In genomic region chr22:22996511-22997261, GRCh38 we compare ENCODE assay signal across 37 cellular contexts.
DNase-seq lines count a peak whose midpoint lies in the region; ATAC-seq, FAIRE-seq and TF ChIP-seq lines count a peak whose summit lies in the region.
"Had no signal": no experiment of that assay in that cellular context is flagged by ENCODE, and none has a peak within 500 bp of the region (broad histone marks: within the 10 kb centered on the region; RNA-seq: fewer than 3 reads in every experiment).

No MANE protein-coding gene starts in this region.

- no peaks in the 10 kb centered on the region for H3K4me1 Mint-ChIP-seq in central memory CD8-positive, alpha-beta T cell
- peaks cover 23 to 24% of the 10 kb centered on the region in 2 donors for H3K4me1 Mint-ChIP-seq in stimulated activated naive B cell treated with anti-CD40 and anti-IgM and Interleukin-4, amounts not matched to agents 10 μg/mL and 1 μg/mL and 100 μg/mL, for 72 hours
- H3K4me1 Mint-ChIP-seq: CD4-positive, alpha-beta memory T cell; CD4-positive, CD25-positive, alpha-beta regulatory T cell; CD8-positive, alpha-beta memory T cell had no signal

- WGBS in K562 (ENCODE audit: insufficient coverage, low coverage, missing lambda C conversion rate) = 3% methylated on average over 2 of the region's 2 CpGs

- TF ChIP-seq POLR2A in K562 (conservative IDR thresholded peaks at IDR 0.05) = no peak

- H3K36me3 ChIP-seq in K562 (ENCODE audit: control insufficient read depth, insufficient read depth, low read length) (no peaks in the 10 kb centered on the region), kidney (ENCODE audit: control insufficient read depth in 1 of 2, insufficient read depth in 2 of 2, low read length in 2 of 2) (no peaks in the 10 kb centered on the region), lower lobe of right lung (no peaks in the 10 kb centered on the region)
- H3K36me3 ChIP-seq: BE2C; BLaER1; BLaER1 treated with 17β-estradiol and CSF1 and Interleukin-3, amounts not matched to agents 10 nM and 100 nM had no signal

- H3K4me3 ChIP-seq in K562 (no peak overlapping the region), kidney (ENCODE audit: low read length in 2 of 2) (no peak overlapping the region), lower lobe of right lung (no peak overlapping the region)
- H3K4me3 ChIP-seq: A549; BLaER1; BLaER1 treated with 17β-estradiol and CSF1 and Interleukin-3, amounts not matched to agents 10 nM and 100 nM had no signal

- no peaks in the 10 kb centered on the region for H3K9me1 ChIP-seq in K562 (ENCODE audit: control insufficient read depth, insufficient read depth, low read length)

- H3K36me3 Mint-ChIP-seq in central memory CD8-positive, alpha-beta T cell (ENCODE audit: insufficient read depth) = no peaks in the 10 kb centered on the region
- peaks cover 28% of the 10 kb centered on the region in 2 donors for H3K36me3 Mint-ChIP-seq in stimulated activated naive B cell treated with anti-CD40 and anti-IgM and Interleukin-4, amounts not matched to agents 10 μg/mL and 1 μg/mL and 100 μg/mL, for 72 hours
- H3K36me3 Mint-ChIP-seq: CD14-positive monocyte; CD8-positive, alpha-beta T cell had no signal

- H3K9ac ChIP-seq in K562 (ENCODE audit: insufficient read depth in 1 of 2, low read depth in 2 of 2, low read length in 2 of 2) = no peak overlapping the region
- H3K9ac ChIP-seq in kidney (ENCODE audit: low read length in 2 of 2) = no peak overlapping the region
- H3K9ac ChIP-seq: BLaER1; BLaER1 treated with 17β-estradiol and CSF1 and Interleukin-3, amounts not matched to agents 10 nM and 100 nM had no signal

- no peaks in the 10 kb centered on the region for H3K4me1 ChIP-seq in K562 (replicated peaks in 1 of 2; ENCODE audit: control insufficient read depth in 2 of 2, insufficient read depth in 2 of 2, low read length in 2 of 2)
- no peaks in the 10 kb centered on the region for H3K4me1 ChIP-seq in kidney (ENCODE audit: control insufficient read depth in 1 of 2, insufficient read depth in 1 of 2, low read depth in 1 of 2, low read length in 2 of 2)
- no peaks in the 10 kb centered on the region for H3K4me1 ChIP-seq in lower lobe of right lung
- H3K4me1 ChIP-seq: A549, BE2C, BLaER1, Caco-2 had no signal

- POLR2A ChIA-PET in K562 (lab: Yijun Ruan, JAX) = interaction anchor here (2.1 kb wide), 1 partner anchor 11 kb away, joined by 7 read pairs; no protein-coding TSS in a partner anchor

- H2AFZ ChIP-seq in K562 (ENCODE audit: low read depth, low read length) = no peak overlapping the region

- no peaks in the 10 kb centered on the region for H3K79me2 ChIP-seq in K562 (ENCODE audit: control insufficient read depth, insufficient read depth, low read length)

- in situ Hi-C loops in K562 (cut with MboI) = no loop called here

- peaks cover 23% of the 10 kb centered on the region for H3K9me3 Mint-ChIP-seq in central memory CD8-positive, alpha-beta T cell
- peaks cover 24 to 32% of the 10 kb centered on the region in 2 donors for H3K9me3 Mint-ChIP-seq in stimulated activated naive B cell treated with anti-CD40 and anti-IgM and Interleukin-4, amounts not matched to agents 10 μg/mL and 1 μg/mL and 100 μg/mL, for 72 hours

- no peak overlapping the region for H3K4me3 Mint-ChIP-seq in central memory CD8-positive, alpha-beta T cell
- no peak overlapping the region for H3K4me3 Mint-ChIP-seq in stimulated activated naive B cell treated with anti-CD40 and anti-IgM and Interleukin-4, amounts not matched to agents 10 μg/mL and 1 μg/mL and 100 μg/mL, for 72 hours
- H3K4me3 Mint-ChIP-seq: B cell; CD14-positive monocyte; CD4-positive, alpha-beta memory T cell; CD4-positive, alpha-beta T cell; CD4-positive, CD25-positive, alpha-beta regulatory T cell; CD8-positive, alpha-beta memory T cell; CD8-positive, alpha-beta T cell had no signal

- no TSS peak for BruUV-seq in K562 (replicated peaks; lab: Mats Ljungman, UMichigan)

- H3K27ac ChIP-seq in K562 (ENCODE audit: extremely low read depth, low read depth, low read length) (no peak overlapping the region), kidney (ENCODE audit: low read depth in 2 of 2, low read length in 2 of 2) (no peak overlapping the region), lower lobe of right lung (no peak overlapping the region)
- H3K27ac ChIP-seq: 22Rv1; A549; BLaER1; BLaER1 treated with 17β-estradiol and CSF1 and Interleukin-3, amounts not matched to agents 10 nM and 100 nM; C4-2B had no signal

- H3K27me3 Mint-ChIP-seq in central memory CD8-positive, alpha-beta T cell = peaks cover 86% of the 10 kb centered on the region
- peaks cover 0 to 5% of the 10 kb centered on the region in 2 donors for H3K27me3 Mint-ChIP-seq in stimulated activated naive B cell treated with anti-CD40 and anti-IgM and Interleukin-4, amounts not matched to agents 10 μg/mL and 1 μg/mL and 100 μg/mL, for 72 hours
- H3K27me3 Mint-ChIP-seq: B cell had no signal

- no peak for FAIRE-seq in K562 (lab: Jason Lieb, UNC)
- FAIRE-seq in kidney (lab: Jason Lieb, UNC) = no peak
- FAIRE-seq: A204.1, A549, D721Med had no signal

- H3K9me3 ChIP-seq in K562 (replicated peaks; ENCODE audit: control insufficient read depth, insufficient read depth, low read depth, low read length) (peaks cover 11% of the 10 kb centered on the region), kidney (ENCODE audit: control insufficient read depth in 1 of 2, low read length in 2 of 2) (peaks cover 0 to 11% of the 10 kb centered on the region in 2 donors), lower lobe of right lung (peaks cover 18% of the 10 kb centered on the region)
- H3K9me3 ChIP-seq: BE2C had no signal

- intact Hi-C loops in K562 (cut with micrococcal nuclease) = no loop called here
- intact Hi-C loops in kidney (cut with DNase I) = no loop called here
- intact Hi-C loops in lower lobe of right lung (cut with DNase I) = no loop called here

- H3K4me2 ChIP-seq in K562 (ENCODE audit: insufficient read depth, low read length) = no peak overlapping the region
- H3K4me2 ChIP-seq: A549; BLaER1; BLaER1 treated with 17β-estradiol and CSF1 and Interleukin-3, amounts not matched to agents 10 nM and 100 nM had no signal

- peak overlapping the region; percentile 6 for H3K27ac Mint-ChIP-seq in central memory CD8-positive, alpha-beta T cell (ENCODE audit: low read depth)
- peak overlapping the region; percentile 72 for H3K27ac Mint-ChIP-seq in stimulated activated naive B cell treated with anti-CD40 and anti-IgM and Interleukin-4, amounts not matched to agents 10 μg/mL and 1 μg/mL and 100 μg/mL, for 72 hours
- H3K27ac Mint-ChIP-seq: B cell; CD14-positive monocyte; CD4-positive, alpha-beta memory T cell; CD4-positive, alpha-beta T cell; CD4-positive, CD25-positive, alpha-beta regulatory T cell; CD8-positive, alpha-beta memory T cell; CD8-positive, alpha-beta T cell had no signal

- no peak for TF ChIP-seq RAD21 in K562 (CRISPR knock-in tag; conservative IDR thresholded peaks at IDR 0.05 in 1 of 2, IDR thresholded peaks at IDR 0.05 in 1 of 2)

- H3K27me3 ChIP-seq in K562 (ENCODE audit: control insufficient read depth in 2 of 2, insufficient read depth in 2 of 2, low read length in 2 of 2) = peaks cover 0 to 5% of the 10 kb centered on the region in 2 experiments; a peak in 1 of 5 replicates
- peaks cover 5% of the 10 kb centered on the region for H3K27me3 ChIP-seq in lower lobe of right lung (ENCODE audit: low read depth)
- H3K27me3 ChIP-seq: BLaER1; BLaER1 treated with 17β-estradiol and CSF1 and Interleukin-3, amounts not matched to agents 10 nM and 100 nM had no signal

- DNase-seq in K562 (ENCODE audit: extremely low read depth in 1 of 4, low spot score in 3 of 4) = peak in 2 of 4 experiments; percentile 51 to 55
- no peak for DNase-seq in central memory CD8-positive, alpha-beta T cell (ENCODE audit: low spot score in 2 of 2)
- peak; percentile 32 for DNase-seq in kidney
- DNase-seq in stimulated activated naive B cell treated with anti-CD40 and anti-IgM and Interleukin-4, amounts not matched to agents 10 μg/mL and 1 μg/mL and 100 μg/mL, for 72 hours = no peak
- DNase-seq in lower lobe of right lung = no peak
- DNase-seq in NCI-H2196 (lab: John Stamatoyannopoulos, UW; ENCODE audit: unreplicated experiment) = no peak
- no peak for DNase-seq in HCEC 1CT
- DNase-seq in hippocampal formation (lab: John Stamatoyannopoulos, UW) = no peak
- DNase-seq: 8988T; ACHN; AML-193; BE2C; C1 segment of cervical spinal cord; Caco-2; Calu3; CD4-positive, alpha-beta memory T cell; CD4-positive, alpha-beta T cell; CD4-positive, CD25-positive, alpha-beta regulatory T cell; CD8-positive, alpha-beta memory T cell; CD8-positive, alpha-beta T cell; COR-L47; DMS 273 treated with DMSO at 0.1 percent for 48 hours; DMS153; DMS53; DMS79; DMS79 treated with DMSO at 0.1 percent for 48 hours; DND-41; EL had no signal

- no peak for ATAC-seq in K562
- no peak for ATAC-seq in central memory CD8-positive, alpha-beta T cell (replicated peaks; ENCODE audit: extremely low read depth, poor library complexity, severe bottlenecking)
- ATAC-seq in stimulated activated naive B cell treated with anti-CD40 and anti-IgM and Interleukin-4, amounts not matched to agents 10 μg/mL and 1 μg/mL and 100 μg/mL, for 72 hours (replicated peaks) = no peak
- ATAC-seq in lower lobe of right lung = no peak
- ATAC-seq: A549; CD8-positive, alpha-beta T cell had no signal

- CTCF ChIA-PET in K562 (lab: Yijun Ruan, JAX; ENCODE audit: low intra/inter-chr PET ratio) = interaction anchor here (0.7 kb wide), 1 partner anchor 15 kb away, joined by 3 read pairs; no protein-coding TSS in a partner anchor

- TF ChIP-seq CTCF in K562 (IDR thresholded peaks at IDR 0.05 in 2 of 3, conservative IDR thresholded peaks at IDR 0.05 in 1 of 3; ENCODE audit: insufficient read depth in 2 of 3, low read depth in 1 of 3, low read length in 3 of 3) = no peak
- TF ChIP-seq CTCF in kidney (IDR thresholded peaks at IDR 0.05; ENCODE audit: borderline replicate concordance, extremely low read depth, insufficient read depth) = no peak
- TF ChIP-seq CTCF in lower lobe of right lung (IDR thresholded peaks at IDR 0.05) = no peak

- H4K20me1 ChIP-seq in K562 (replicated peaks; ENCODE audit: control insufficient read depth, insufficient read depth, low read length) = no peaks in the 10 kb centered on the region
- H4K20me1 ChIP-seq: BLaER1; BLaER1 treated with 17β-estradiol and CSF1 and Interleukin-3, amounts not matched to agents 10 nM and 100 nM had no signal

- TF ChIP-seq EP300 in K562 (IDR thresholded peaks at IDR 0.05; ENCODE audit: low read length) = no peak

TF ChIP-seq in K562, 482 proteins besides CTCF, POLR2A, EP300 and RAD21 (continues in another document):
- TF ChIP-seq, protein P1, sequence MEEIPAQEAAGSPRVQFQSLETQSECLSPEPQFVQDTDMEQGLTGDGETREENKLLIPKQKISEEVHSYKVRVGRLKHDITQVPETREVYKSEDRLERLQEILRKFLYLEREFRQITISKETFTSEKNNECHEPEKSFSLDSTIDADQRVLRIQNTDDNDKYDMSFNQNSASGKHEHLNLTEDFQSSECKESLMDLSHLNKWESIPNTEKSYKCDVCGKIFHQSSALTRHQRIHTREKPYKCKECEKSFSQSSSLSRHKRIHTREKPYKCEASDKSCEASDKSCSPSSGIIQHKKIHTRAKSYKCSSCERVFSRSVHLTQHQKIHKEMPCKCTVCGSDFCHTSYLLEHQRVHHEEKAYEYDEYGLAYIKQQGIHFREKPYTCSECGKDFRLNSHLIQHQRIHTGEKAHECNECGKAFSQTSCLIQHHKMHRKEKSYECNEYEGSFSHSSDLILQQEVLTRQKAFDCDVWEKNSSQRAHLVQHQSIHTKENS (CRISPR knock-in tag; IDR thresholded peaks at IDR 0.05) = peak; percentile 74; the same call in 1 of the 2 replicates
- no peak for TF ChIP-seq FOXJ2 (tag; IDR thresholded peaks at IDR 0.05)
